ENCODE assay signal across 20 cellular contexts in genomic region chr11:22699388-22699787, GRCh38. TPM values are rescaled to one million over a fixed set of nuclear protein-coding genes. Genes with fewer than 3 reads are reported as not detected.
DNase-seq lines count a peak whose midpoint lies in the region; ATAC-seq and TF ChIP-seq lines count a peak whose summit lies in the region.
"Had no signal": no experiment of that assay in that cellular context is flagged by ENCODE, and none has a peak within 500 bp of the region (broad histone marks: within the 10 kb centered on the region; RNA-seq: fewer than 3 reads in every experiment).

No MANE protein-coding gene starts in this region.

- no peak for TF ChIP-seq CTCF in OCI-LY3 (IDR thresholded peaks at IDR 0.05; ENCODE audit: low read depth, low read length)

- no peak for DNase-seq in T-cell
- no peak for DNase-seq in stimulated activated CD8-positive, alpha-beta memory T cell treated with anti-CD3 and anti-CD28 coated beads, Interleukin-4, amount 100 ng/mL, for 48 hours
- no peak for DNase-seq in NCI-H1105 (lab: John Stamatoyannopoulos, UW)
- DNase-seq: DMS153, KBM-7, left ventricle myocardium inferior, midbrain, NCI-H1694 treated with DMSO at 0.1 percent for 48 hours, PC-9, right lobe of liver, SIG-M5 had no signal

- no peaks in the 10 kb centered on the region for H3K9me3 Mint-ChIP-seq in T-cell
- H3K9me3 Mint-ChIP-seq: nephron; T-helper 1 cell treated with Interleukin-12 subunit alpha and Interleukin-12 subunit beta and Interleukin-4 antibody, amounts not matched to agents 30 μg/mL and 1 μg/mL, for 36 hours had no signal

- H2AFZ ChIP-seq in OCI-LY3 (ENCODE audit: low read depth, low read length): no peak overlapping the region
- H2AFZ ChIP-seq: PC-9 had no signal

- no peak overlapping the region for H3K27ac Mint-ChIP-seq in T-cell
- H3K27ac Mint-ChIP-seq: CD14-positive monocyte; nephron; T-helper 1 cell treated with Interleukin-12 subunit alpha and Interleukin-12 subunit beta and Interleukin-4 antibody, amounts not matched to agents 30 μg/mL and 1 μg/mL, for 36 hours had no signal

- CTCF ChIA-PET in T-cell (lab: Charles Lee): interaction anchor here in 1 of 2 donors (0.8 kb wide), 1 partner anchor 10 kb away, joined by 4 read pairs; no protein-coding TSS in a partner anchor

- H3K4me3 ChIP-seq in OCI-LY3 (ENCODE audit: low read length): no peak overlapping the region
- H3K4me3 ChIP-seq: cardiac muscle cell, left ventricle myocardium inferior, PC-9, right lobe of liver had no signal

- POLR2A ChIA-PET in T-cell (lab: Charles Lee): interaction anchor here in 1 of 2 donors (0.5 to 0.7 kb wide), 3 partner anchors 66 to 1518 kb away, joined by 3 to 4 read pairs (median 3); no protein-coding TSS in a partner anchor

- no peaks in the 10 kb centered on the region for H3K79me2 ChIP-seq in OCI-LY3 (ENCODE audit: low read length)

- H3K4me1 Mint-ChIP-seq in T-cell: peaks cover 0 to 8% (median 4%) of the 10 kb centered on the region in 3 donors
- H3K4me1 Mint-ChIP-seq: CD14-positive monocyte had no signal

- H4K20me1 ChIP-seq in OCI-LY3 (ENCODE audit: insufficient read depth, low read length): no peaks in the 10 kb centered on the region

- no peaks in the 10 kb centered on the region for H3K36me3 ChIP-seq in OCI-LY3 (replicated peaks; ENCODE audit: low read depth, low read length)
- H3K36me3 ChIP-seq: cardiac muscle cell, left ventricle myocardium inferior, right lobe of liver had no signal

- H3K4me3 Mint-ChIP-seq in T-cell: no peak overlapping the region
- H3K4me3 Mint-ChIP-seq: CD14-positive monocyte; nephron; T-helper 1 cell treated with Interleukin-12 subunit alpha and Interleukin-12 subunit beta and Interleukin-4 antibody, amounts not matched to agents 30 μg/mL and 1 μg/mL, for 36 hours had no signal

- ATAC-seq in GM18511 (IDR thresholded peaks at IDR 0.05; ENCODE audit: unreplicated experiment) (peak; percentile 65), GM19023 (IDR thresholded peaks at IDR 0.05; ENCODE audit: unreplicated experiment) (peak; percentile 87), HG02840 (IDR thresholded peaks at IDR 0.05; ENCODE audit: low FRiP score, unreplicated experiment) (peak; percentile 46), T-cell (replicated peaks in 1 of 4) (no peak), GM21737 (IDR thresholded peaks at IDR 0.05; ENCODE audit: unreplicated experiment) (no peak)
- ATAC-seq: right lobe of liver had no signal

- H3K9ac ChIP-seq in OCI-LY3 (ENCODE audit: low read length): no peak overlapping the region

- no peaks in the 10 kb centered on the region for H3K27me3 ChIP-seq in OCI-LY3 (ENCODE audit: low read depth, low read length)
- H3K27me3 ChIP-seq: right lobe of liver had no signal

- no peak overlapping the region for H3K27ac ChIP-seq in OCI-LY3 (ENCODE audit: low read length)
- H3K27ac ChIP-seq: cardiac muscle cell, left ventricle myocardium inferior, PC-9, right lobe of liver had no signal

- H3K4me1 ChIP-seq in OCI-LY3 (ENCODE audit: low read length): peaks cover 26% of the 10 kb centered on the region

- no peaks in the 10 kb centered on the region for H3K27me3 Mint-ChIP-seq in T-cell

- no peaks in the 10 kb centered on the region for H3K36me3 Mint-ChIP-seq in T-cell
- H3K36me3 Mint-ChIP-seq: CD14-positive monocyte had no signal

- H3K9me3 ChIP-seq in OCI-LY3 (ENCODE audit: insufficient read depth, low read length): no peaks in the 10 kb centered on the region
- H3K9me3 ChIP-seq: left ventricle myocardium inferior, right lobe of liver had no signal

- peak overlapping the region; percentile 6 for H3K4me2 ChIP-seq in OCI-LY3 (ENCODE audit: low read length)
- H3K4me2 ChIP-seq: PC-9 had no signal

RNA-seq across cellular contexts. Expression of gene GAS2, which starts 33.0 kb away (rescaled TPM):
- total RNA-seq in T-cell: 1 to 10 TPM; 2.1 to 4.2 (median 2.6) TPM

Comparison
In these comparisons a context has a peak if more than half of its experiments do, and no peak if none do; other contexts are left out.
1. ATAC-seq: peak in GM18511 (single experiment), GM19023 (single experiment) and HG02840 (single experiment); none in T-cell (0 of 4) and GM21737 (single experiment).